Comparison of ENCODE assay signal across 1 cellular context in genomic region chr2:39227628-39228412, GRCh38.
TF ChIP-seq lines count a peak whose summit lies in the region.

No MANE protein-coding gene starts in this region.

TF ChIP-seq in HepG2, 621 proteins besides CTCF, POLR2A, EP300 and RAD21 (continued from another document):
- TF ChIP-seq ZNF414 (CRISPR knock-in tag; IDR thresholded peaks at IDR 0.05), result 0 out of 2 replicates have a peak, but pooled peaks have one; percentile 14
- TF ChIP-seq HNRNPLL (IDR thresholded peaks at IDR 0.05; ENCODE audit: low read depth, low read length, poor library complexity, severe bottlenecking), result no peak
- TF ChIP-seq ZNF382 (CRISPR knock-in tag; IDR thresholded peaks at IDR 0.05; ENCODE audit: borderline replicate concordance), result no peak
- no peak for TF ChIP-seq DMTF1 (CRISPR knock-in tag; IDR thresholded peaks at IDR 0.05)
- TF ChIP-seq GATAD2A (CRISPR knock-in tag; IDR thresholded peaks at IDR 0.05), result peak; percentile 66
- peak; percentile 11 for TF ChIP-seq PHF5A (CRISPR knock-in tag; IDR thresholded peaks at IDR 0.05; ENCODE audit: low read depth, unreplicated experiment)
- TF ChIP-seq MED13 (CRISPR knock-in tag; IDR thresholded peaks at IDR 0.05), result no peak
- TF ChIP-seq RERE (CRISPR knock-in tag; IDR thresholded peaks at IDR 0.05; ENCODE audit: low read depth), result no peak
- TF ChIP-seq RFX5 (IDR thresholded peaks at IDR 0.05; ENCODE audit: low read depth, low read length), result no peak
- TF ChIP-seq TAF15 (IDR thresholded peaks at IDR 0.05; ENCODE audit: low read depth, low read length, poor library complexity, severe bottlenecking), result no peak
- TF ChIP-seq SMYD3 (CRISPR knock-in tag; IDR thresholded peaks at IDR 0.05), result peak; percentile 79
- TF ChIP-seq ARNT (IDR thresholded peaks at IDR 0.05), result no peak
- no peak for TF ChIP-seq ZNF800 (CRISPR knock-in tag; IDR thresholded peaks at IDR 0.05)
